In the genomic region with DNA sequence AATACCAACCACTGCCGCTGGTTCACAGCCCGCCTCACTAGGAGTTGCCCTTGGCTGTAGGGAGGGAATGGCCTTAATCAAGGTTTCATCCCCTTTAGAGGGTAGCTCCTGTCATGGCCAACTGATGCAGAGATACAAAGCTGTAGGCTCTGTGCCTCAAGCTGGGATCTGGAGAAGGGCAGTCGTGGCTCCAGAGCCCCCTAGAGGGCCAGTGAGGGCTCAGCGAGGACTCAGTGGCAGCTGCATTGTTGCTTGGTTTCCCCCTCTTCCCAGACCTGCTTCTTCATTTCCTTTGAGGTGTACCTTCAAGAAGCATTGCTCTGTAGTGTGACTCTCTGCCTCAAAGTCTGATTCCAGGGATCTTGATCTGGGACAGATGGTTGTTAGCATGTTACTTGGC, we compare ENCODE assay signal across 1 cellular context.
TF ChIP-seq lines count a peak whose summit lies in the region.

No MANE protein-coding gene starts in this region.

TF ChIP-seq in SK-N-SH, 30 proteins besides CTCF, POLR2A, EP300 and RAD21 (continued from another document):
- TF ChIP-seq, protein P1, sequence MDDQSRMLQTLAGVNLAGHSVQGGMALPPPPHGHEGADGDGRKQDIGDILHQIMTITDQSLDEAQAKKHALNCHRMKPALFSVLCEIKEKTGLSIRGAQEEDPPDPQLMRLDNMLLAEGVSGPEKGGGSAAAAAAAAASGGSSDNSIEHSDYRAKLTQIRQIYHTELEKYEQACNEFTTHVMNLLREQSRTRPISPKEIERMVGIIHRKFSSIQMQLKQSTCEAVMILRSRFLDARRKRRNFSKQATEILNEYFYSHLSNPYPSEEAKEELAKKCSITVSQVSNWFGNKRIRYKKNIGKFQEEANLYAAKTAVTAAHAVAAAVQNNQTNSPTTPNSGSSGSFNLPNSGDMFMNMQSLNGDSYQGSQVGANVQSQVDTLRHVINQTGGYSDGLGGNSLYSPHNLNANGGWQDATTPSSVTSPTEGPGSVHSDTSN (IDR thresholded peaks at IDR 0.05) = no peak
- TF ChIP-seq NFIC (IDR thresholded peaks at IDR 0.05; ENCODE audit: borderline replicate concordance) = no peak
- TF ChIP-seq SIN3A (IDR thresholded peaks at IDR 0.05; ENCODE audit: borderline replicate concordance, low read depth, low read length) = no peak
- no peak for TF ChIP-seq GATA2 (CRISPR knock-in tag; IDR thresholded peaks at IDR 0.05)
- no peak for TF ChIP-seq RFX5 (IDR thresholded peaks at IDR 0.05; ENCODE audit: low read length)
- TF ChIP-seq, protein P2, sequence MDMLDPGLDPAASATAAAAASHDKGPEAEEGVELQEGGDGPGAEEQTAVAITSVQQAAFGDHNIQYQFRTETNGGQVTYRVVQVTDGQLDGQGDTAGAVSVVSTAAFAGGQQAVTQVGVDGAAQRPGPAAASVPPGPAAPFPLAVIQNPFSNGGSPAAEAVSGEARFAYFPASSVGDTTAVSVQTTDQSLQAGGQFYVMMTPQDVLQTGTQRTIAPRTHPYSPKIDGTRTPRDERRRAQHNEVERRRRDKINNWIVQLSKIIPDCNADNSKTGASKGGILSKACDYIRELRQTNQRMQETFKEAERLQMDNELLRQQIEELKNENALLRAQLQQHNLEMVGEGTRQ (IDR thresholded peaks at IDR 0.05; ENCODE audit: borderline replicate concordance, low read depth, low read length) = no peak
- TF ChIP-seq, protein P3, sequence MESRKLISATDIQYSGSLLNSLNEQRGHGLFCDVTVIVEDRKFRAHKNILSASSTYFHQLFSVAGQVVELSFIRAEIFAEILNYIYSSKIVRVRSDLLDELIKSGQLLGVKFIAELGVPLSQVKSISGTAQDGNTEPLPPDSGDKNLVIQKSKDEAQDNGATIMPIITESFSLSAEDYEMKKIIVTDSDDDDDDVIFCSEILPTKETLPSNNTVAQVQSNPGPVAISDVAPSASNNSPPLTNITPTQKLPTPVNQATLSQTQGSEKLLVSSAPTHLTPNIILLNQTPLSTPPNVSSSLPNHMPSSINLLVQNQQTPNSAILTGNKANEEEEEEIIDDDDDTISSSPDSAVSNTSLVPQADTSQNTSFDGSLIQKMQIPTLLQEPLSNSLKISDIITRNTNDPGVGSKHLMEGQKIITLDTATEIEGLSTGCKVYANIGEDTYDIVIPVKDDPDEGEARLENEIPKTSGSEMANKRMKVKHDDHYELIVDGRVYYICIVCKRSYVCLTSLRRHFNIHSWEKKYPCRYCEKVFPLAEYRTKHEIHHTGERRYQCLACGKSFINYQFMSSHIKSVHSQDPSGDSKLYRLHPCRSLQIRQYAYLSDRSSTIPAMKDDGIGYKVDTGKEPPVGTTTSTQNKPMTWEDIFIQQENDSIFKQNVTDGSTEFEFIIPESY (IDR thresholded peaks at IDR 0.05; ENCODE audit: borderline replicate concordance, low read depth) = no peak
- TF ChIP-seq JUND (IDR thresholded peaks at IDR 0.05) = no peak
- TF ChIP-seq FOXJ3 (CRISPR knock-in tag; IDR thresholded peaks at IDR 0.05) = no peak
- TF ChIP-seq, protein P4, sequence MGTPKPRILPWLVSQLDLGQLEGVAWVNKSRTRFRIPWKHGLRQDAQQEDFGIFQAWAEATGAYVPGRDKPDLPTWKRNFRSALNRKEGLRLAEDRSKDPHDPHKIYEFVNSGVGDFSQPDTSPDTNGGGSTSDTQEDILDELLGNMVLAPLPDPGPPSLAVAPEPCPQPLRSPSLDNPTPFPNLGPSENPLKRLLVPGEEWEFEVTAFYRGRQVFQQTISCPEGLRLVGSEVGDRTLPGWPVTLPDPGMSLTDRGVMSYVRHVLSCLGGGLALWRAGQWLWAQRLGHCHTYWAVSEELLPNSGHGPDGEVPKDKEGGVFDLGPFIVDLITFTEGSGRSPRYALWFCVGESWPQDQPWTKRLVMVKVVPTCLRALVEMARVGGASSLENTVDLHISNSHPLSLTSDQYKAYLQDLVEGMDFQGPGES (IDR thresholded peaks at IDR 0.05; ENCODE audit: low read depth, low read length) = no peak
- TF ChIP-seq MEF2A (IDR thresholded peaks at IDR 0.05; ENCODE audit: borderline replicate concordance, low read depth) = no peak
- no peak for TF ChIP-seq YY1 (IDR thresholded peaks at IDR 0.05; ENCODE audit: low read depth)
